ENCODE assay signal across 17 cellular contexts in the genomic region with DNA sequence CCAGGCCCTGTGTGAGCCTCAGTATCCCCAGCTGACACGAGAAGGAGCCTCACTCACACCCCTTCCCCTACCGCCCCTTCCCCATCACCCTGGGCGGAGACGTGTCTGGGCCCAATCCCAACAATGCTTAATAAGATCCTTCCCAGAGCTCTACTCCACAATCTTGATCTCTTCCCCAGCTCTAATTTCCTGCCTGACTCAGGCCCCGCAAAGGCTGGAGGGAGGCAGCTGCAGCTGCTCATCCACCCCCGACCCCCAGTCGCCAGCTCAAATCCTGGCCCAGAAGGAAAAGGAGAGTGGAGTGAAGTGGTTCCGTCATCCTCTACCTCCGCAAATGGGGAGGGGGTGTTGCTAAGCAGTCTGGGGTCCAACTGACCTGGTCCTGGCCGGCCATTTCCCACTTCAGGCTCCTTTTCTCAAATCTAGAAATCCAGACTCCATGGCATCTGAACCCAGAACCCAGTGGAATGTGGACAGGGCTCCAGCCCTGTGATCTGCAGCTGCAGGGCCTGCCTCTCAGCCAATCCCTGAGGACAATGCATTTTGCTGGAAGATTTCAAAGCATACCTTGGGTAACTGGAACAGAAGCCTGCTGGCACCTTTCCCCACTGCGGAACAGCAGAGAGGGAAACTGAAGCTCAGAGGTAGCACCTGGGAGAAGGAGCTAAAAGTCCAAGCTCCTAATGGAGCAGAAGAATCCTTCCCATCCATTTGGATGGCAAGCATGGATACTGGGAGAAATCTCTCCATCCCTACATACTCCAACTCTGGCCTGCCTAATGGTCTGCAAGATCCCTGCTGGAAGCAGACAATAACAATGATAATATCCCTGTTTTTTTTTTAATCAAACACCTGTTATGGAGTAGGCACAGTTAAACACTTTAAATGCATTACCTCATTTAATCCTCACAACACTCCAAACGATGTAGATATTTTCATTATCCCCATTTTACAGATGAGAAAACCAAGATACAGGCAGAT. TPM values are rescaled to one million over a fixed set of nuclear protein-coding genes. Genes with fewer than 3 reads are reported as not detected.
DNase-seq lines count a peak whose midpoint lies in the region; ATAC-seq, FAIRE-seq and TF ChIP-seq lines count a peak whose summit lies in the region.
"Had no signal": no experiment of that assay in that cellular context is flagged by ENCODE, and none has a peak within 500 bp of the region (broad histone marks: within the 10 kb centered on the region; RNA-seq: fewer than 3 reads in every experiment).

No MANE protein-coding gene starts in this region.

- ATAC-seq in HepG2 (no peak), right lobe of liver (no peak), WTC11 (no peak), GM18873 (IDR thresholded peaks at IDR 0.05; ENCODE audit: low FRiP score, unreplicated experiment) (no peak), GM18868 (IDR thresholded peaks at IDR 0.05; ENCODE audit: unreplicated experiment) (no peak), GM18517 (IDR thresholded peaks at IDR 0.05; ENCODE audit: unreplicated experiment) (no peak)
- ATAC-seq: PC-3 had no signal

- TF ChIP-seq EP300 in HepG2 (IDR thresholded peaks at IDR 0.05; ENCODE audit: low read depth in 2 of 2, low read length in 2 of 2) (no peak), HepG2 (CRISPR knock-in tag; IDR thresholded peaks at IDR 0.05; ENCODE audit: borderline replicate concordance) (no peak)

- no peak overlapping the region for H2AFZ ChIP-seq in HepG2 (ENCODE audit: low read length)
- H2AFZ ChIP-seq in keratinocyte (ENCODE audit: control insufficient read depth, low read length), result no peak overlapping the region

- CTCF ChIA-PET in HepG2 (lab: Yijun Ruan, JAX; ENCODE audit: low intra/inter-chr PET ratio, low total read pairs), result no interaction called here
- CTCF ChIA-PET in WTC11 (lab: Charles Lee), result interaction anchor here (0.6 to 8.0 kb wide), 10 partner anchors 15 to 223 kb away, joined by 3 to 78 read pairs (median 5); no protein-coding TSS in a partner anchor

- TF ChIP-seq CTCF in HepG2 (CRISPR knock-in tag; IDR thresholded peaks at IDR 0.05), result no peak
- no peak for TF ChIP-seq CTCF in right lobe of liver (IDR thresholded peaks at IDR 0.05)
- TF ChIP-seq CTCF in WTC11 (IDR thresholded peaks at IDR 0.05), result no peak
- no peak for TF ChIP-seq CTCF in keratinocyte (optimal IDR thresholded peaks at IDR 0.05 in 1 of 3, IDR thresholded peaks at IDR 0.05 in 1 of 3, conservative IDR thresholded peaks at IDR 0.05 in 1 of 3; ENCODE audit: extremely low read depth in 1 of 3, insufficient read depth in 2 of 3, low read length in 3 of 3)

- H3K9me3 Mint-ChIP-seq in WTC11, result no peaks in the 10 kb centered on the region
- H3K9me3 Mint-ChIP-seq: dendritic cell treated with granulocyte-macrophage colony-stimulating factor and Interleukin-4, amounts not matched to agents 40 ng/mL and 50 ng/mL, for 4 days; IgD-negative memory B cell had no signal

- no TSS peak for BruUV-seq in HepG2 (replicated peaks; lab: Mats Ljungman, UMichigan)

- no peaks in the 10 kb centered on the region for H4K20me1 ChIP-seq in HepG2 (ENCODE audit: insufficient read depth, low read length)
- no peaks in the 10 kb centered on the region for H4K20me1 ChIP-seq in keratinocyte (ENCODE audit: control insufficient read depth, extremely low read depth, insufficient read depth, low read length)

- peak overlapping the region; percentile 80 for H3K4me3 Mint-ChIP-seq in WTC11

- no peak overlapping the region for H3K9ac ChIP-seq in HepG2 (ENCODE audit: insufficient read depth, low read depth, low read length)
- H3K9ac ChIP-seq in keratinocyte (ENCODE audit: control insufficient read depth, extremely low read depth, insufficient read depth, low read length), result no peak overlapping the region

- intact Hi-C loops in HepG2 (cut with micrococcal nuclease; ENCODE audit: unreplicated experiment) (no loop called here), right lobe of liver (cut with DNase I) (no loop called here)

- H3K9me3 ChIP-seq in HepG2 (ENCODE audit: low read length) (no peaks in the 10 kb centered on the region), right lobe of liver (no peaks in the 10 kb centered on the region), keratinocyte (ENCODE audit: control insufficient read depth, low read depth, low read length) (no peaks in the 10 kb centered on the region)
- H3K9me3 ChIP-seq: adrenal gland, spleen had no signal

- H3K4me1 ChIP-seq in HepG2 (ENCODE audit: insufficient read depth, low read length) (peaks cover 30% of the 10 kb centered on the region), right lobe of liver (peaks cover 0 to 9% (median 0%) of the 10 kb centered on the region in 4 donors), keratinocyte (ENCODE audit: control insufficient read depth, extremely low read depth, insufficient read depth, low read length) (peaks cover 38% of the 10 kb centered on the region)

- H3K4me3 ChIP-seq in HepG2 (replicated peaks in 1 of 3; ENCODE audit: insufficient read depth in 1 of 3, low read depth in 2 of 3, low read length in 3 of 3) (no peak overlapping the region), right lobe of liver (no peak overlapping the region), keratinocyte (ENCODE audit: control insufficient read depth in 2 of 3, extremely low read depth in 1 of 3, insufficient read depth in 2 of 3, low read depth in 1 of 3, low read length in 3 of 3) (no peak overlapping the region)
- H3K4me3 ChIP-seq: adrenal gland had no signal

- TF ChIP-seq POLR2A in HepG2 (IDR thresholded peaks at IDR 0.05; ENCODE audit: insufficient read depth in 1 of 2, low read depth in 2 of 2, low read length in 2 of 2) (no peak), right lobe of liver (IDR thresholded peaks at IDR 0.05) (no peak)

- dilution Hi-C loops in keratinocyte (cut with MboI; ENCODE audit: extremely low pct_ligation_motif_present, low sequenced_read_pairs), result no loop called here

- H3K9me1 ChIP-seq in keratinocyte (ENCODE audit: control insufficient read depth, extremely low read depth, insufficient read depth, low read length), result no peaks in the 10 kb centered on the region

- WGBS in HepG2 (ENCODE audit: low lambda C conversion rate), result 42% methylated on average over 12 of the region's 12 CpGs
- 36% methylated on average over 5 of the region's 12 CpGs for WGBS in right lobe of liver (ENCODE audit: insufficient coverage, low coverage, low lambda C conversion rate, missing lambda C conversion rate)

- H3K27me3 ChIP-seq in HepG2 (ENCODE audit: control insufficient read depth in 1 of 2, insufficient read depth in 2 of 2, low read length in 2 of 2) (peaks cover 7 to 84% of the 10 kb centered on the region in 2 experiments), right lobe of liver (no peaks in the 10 kb centered on the region), keratinocyte (ENCODE audit: control insufficient read depth, extremely low read depth, insufficient read depth, low read length) (peaks cover 45% of the 10 kb centered on the region)
- H3K27me3 ChIP-seq: adrenal gland had no signal

- peaks cover 37% of the 10 kb centered on the region for H3K4me1 Mint-ChIP-seq in WTC11

- no peaks in the 10 kb centered on the region for H3K36me3 ChIP-seq in HepG2 (replicated peaks in 1 of 2; ENCODE audit: control insufficient read depth in 1 of 2, insufficient read depth in 2 of 2, low read length in 2 of 2)
- no peaks in the 10 kb centered on the region for H3K36me3 ChIP-seq in right lobe of liver
- no peaks in the 10 kb centered on the region for H3K36me3 ChIP-seq in keratinocyte (ENCODE audit: control insufficient read depth in 2 of 2, extremely low read depth in 1 of 2, insufficient read depth in 2 of 2, low read length in 2 of 2)
- H3K36me3 ChIP-seq: adrenal gland, spleen had no signal

- POLR2A ChIA-PET in HepG2 (lab: Yijun Ruan, JAX), result no interaction called here
- POLR2A ChIA-PET in WTC11 (lab: Charles Lee), result no interaction called here

- no peaks in the 10 kb centered on the region for H3K79me2 ChIP-seq in HepG2 (ENCODE audit: insufficient read depth, low read length)
- H3K79me2 ChIP-seq in keratinocyte (ENCODE audit: control insufficient read depth, insufficient read depth, low read length), result no peaks in the 10 kb centered on the region

- TF ChIP-seq RAD21 in HepG2 (CRISPR knock-in tag; IDR thresholded peaks at IDR 0.05), result no peak

- no peaks in the 10 kb centered on the region for H3K36me3 Mint-ChIP-seq in WTC11
- H3K36me3 Mint-ChIP-seq: IgD-negative memory B cell had no signal

- DNase-seq in HepG2 (ENCODE audit: low spot score) (no peak), right lobe of liver (no peak), WTC11 (ENCODE audit: low spot score) (no peak), keratinocyte (ENCODE audit: low read depth, low spot score) (no peak), A172 (ENCODE audit: low spot score) (no peak)
- DNase-seq: DMS 273 treated with DMSO at 0.1 percent for 48 hours, NCI-H1417 treated with DMSO at 0.1 percent for 48 hours, NCI-H510A treated with DMSO at 0.1 percent for 48 hours, PC-3, spleen, T-helper 2 cell had no signal

- no peak overlapping the region for H3K27ac Mint-ChIP-seq in WTC11
- H3K27ac Mint-ChIP-seq: dendritic cell treated with granulocyte-macrophage colony-stimulating factor and Interleukin-4, amounts not matched to agents 40 ng/mL and 50 ng/mL, for 4 days; IgD-negative memory B cell had no signal

- in situ Hi-C loops in HepG2 (cut with HindIII; ENCODE audit: extremely low pct_ligation_motif_present, low pct_unique_long_range_greater_than_20kb), result no loop called here

- no peak for FAIRE-seq in HepG2 (lab: Jason Lieb, UNC)
- FAIRE-seq in keratinocyte (lab: Jason Lieb, UNC), result peak; percentile 53

- no peak overlapping the region for H3K4me2 ChIP-seq in HepG2 (ENCODE audit: low read depth, low read length)
- H3K4me2 ChIP-seq in keratinocyte (ENCODE audit: control insufficient read depth, extremely low read depth, insufficient read depth, low read depth, low read length), result peak overlapping the region; percentile 22

- peaks cover 50% of the 10 kb centered on the region for H3K27me3 Mint-ChIP-seq in WTC11 (ENCODE audit: low read depth)

- no peak overlapping the region for H3K27ac ChIP-seq in HepG2 (ENCODE audit: extremely low read length, insufficient read depth, low read length)
- H3K27ac ChIP-seq in right lobe of liver, result no peak overlapping the region
- H3K27ac ChIP-seq in keratinocyte (ENCODE audit: control insufficient read depth, insufficient read depth, low read length), result no peak overlapping the region
- H3K27ac ChIP-seq: spleen had no signal

RNA-seq across cellular contexts. Expression of a gene that starts 5.6 kb away (rescaled TPM):
- total RNA-seq in HepG2 (2016; rRNA removed; fragmentation: Illumina TruSeq; extraction: Trizol) (1.9 TPM in 2 replicates), right lobe of liver (100 to 1,000 TPM in 3 of 6 experiments, 10 to 100 TPM in 3; 68.4 to 209 (median 99.2) TPM), WTC11 (2021) (4.2 to 5.4 TPM (median 4.5 TPM) in 3 replicates)
- total RNA-seq in HepG2 (2016; cell fraction: cytosol; rRNA removed; fragmentation: Illumina TruSeq; extraction: Trizol; ENCODE audit: low read depth), result 0.51 and 0.71 TPM in 2 replicates
- total RNA-seq in HepG2 (2016; cell fraction: insoluble cytoplasmic fraction; rRNA removed; fragmentation: Illumina TruSeq; extraction: Trizol), result 1.1 and 1.7 TPM in 2 replicates
- 1.9 and 2.2 TPM in 2 replicates for total RNA-seq in HepG2 (2016; cell fraction: membrane; rRNA removed; fragmentation: Illumina TruSeq; extraction: Trizol)
- 3.7 and 4.7 TPM in 2 replicates for total RNA-seq in HepG2 (2016; cell fraction: nucleus; rRNA removed; fragmentation: Illumina TruSeq; extraction: Trizol)
- polyA plus RNA-seq in HepG2 (2011; rRNA removed) (118 and 127 TPM in 2 replicates), keratinocyte (1.7 to 2.9 TPM (median 2.5 TPM) in 3 replicates)
- polyA plus RNA-seq in HepG2 (2011; cell fraction: cytosol; rRNA removed), result 72.1 and 78.8 TPM in 2 replicates
- polyA plus RNA-seq in HepG2 (2011; cell fraction: nucleus; rRNA removed), result 302 and 373 TPM in 2 replicates
- 63.6 and 87.8 TPM in 2 replicates for polyA plus RNA-seq in HepG2 (2012)
- 0.35 and 0.62 TPM in 2 replicates for polyA plus RNA-seq in HepG2 (2016; cell fraction: cytosol; fragmentation: Illumina TruSeq; extraction: Trizol; ENCODE audit: low read depth)
- 1.3 and 1.7 TPM in 2 replicates for polyA plus RNA-seq in HepG2 (2016; cell fraction: insoluble cytoplasmic fraction; fragmentation: Illumina TruSeq; extraction: Trizol; ENCODE audit: low read depth)
- polyA plus RNA-seq in HepG2 (2016; cell fraction: membrane; fragmentation: Illumina TruSeq; extraction: Trizol; ENCODE audit: low read depth), result 0.73 and 0.90 TPM in 2 replicates
- 1.9 and 2.0 TPM in 2 replicates for polyA plus RNA-seq in HepG2 (2016; cell fraction: nucleus; fragmentation: Illumina TruSeq; extraction: Trizol; ENCODE audit: insufficient read depth, low read depth)
- polyA minus RNA-seq in HepG2 (2011; rRNA and poly(A)+ RNA removed; ENCODE audit: low replicate concordance), result 3.6 and 445 TPM in 2 replicates
- polyA minus RNA-seq in HepG2 (2011; cell fraction: cytosol; rRNA and poly(A)+ RNA removed), result 116 and 155 TPM in 2 replicates
- 504 and 544 TPM in 2 replicates for polyA minus RNA-seq in HepG2 (2011; cell fraction: nucleus; rRNA and poly(A)+ RNA removed)
- 0.54 TPM for polyA plus RNA-seq in keratinocyte (2011; ENCODE audit: low read depth)
- 1.1 and 1.4 TPM in 2 replicates for polyA plus RNA-seq in keratinocyte (2011; cell fraction: cytosol; rRNA removed)
- 13.6 and 14.6 TPM in 2 replicates for polyA plus RNA-seq in keratinocyte (2011; cell fraction: nucleus; rRNA removed)
- polyA plus RNA-seq in keratinocyte (2012; ENCODE audit: low replicate concordance), result 1.4 and 5.7 TPM in 2 replicates
- polyA minus RNA-seq in keratinocyte, result 9.7 to 35.0 TPM (median 17.2 TPM) in 3 replicates
- polyA minus RNA-seq in keratinocyte (2011; cell fraction: cytosol; rRNA and poly(A)+ RNA removed), result 3.8 TPM
- polyA minus RNA-seq in keratinocyte (2011; cell fraction: nucleus; rRNA and poly(A)+ RNA removed), result 13.3 and 20.4 TPM in 2 replicates
- total RNA-seq in A172 (2014; rRNA removed; shearing (Covaris generic)), result 1.6 and 1.7 TPM in 2 replicates
- polyA plus RNA-seq: IgD-negative memory B cell had no signal

Comparison
In these comparisons a context has a peak if more than half of its experiments do, and no peak if none do; other contexts are left out.
1. RNA of a gene that starts 5.6 kb away (total RNA-seq): 68.4 to 209 TPM in right lobe of liver; 4.2 to 5.4 TPM in WTC11, 0.51 to 4.7 TPM in HepG2 and 1.6 to 1.7 TPM in A172; every median in the first group is over 10 times any median in the second.